Comparison of ENCODE assay signal across 3 cellular contexts in genomic region chr12:108369736-108370396, GRCh38.
TF ChIP-seq lines count a peak whose summit lies in the region.

No MANE protein-coding gene starts in this region.

TF ChIP-seq in HepG2, 621 proteins besides CTCF, POLR2A, EP300 and RAD21 (continued from another document):
- TF ChIP-seq ZBTB39 (CRISPR knock-in tag; IDR thresholded peaks at IDR 0.05), result no peak

TF ChIP-seq in SK-N-SH, 30 proteins besides CTCF, POLR2A, EP300 and RAD21 (continued from another document and continues in another):
- TF ChIP-seq TAF1 (IDR thresholded peaks at IDR 0.05; ENCODE audit: borderline replicate concordance, low read depth, low read length) (no peak), GABPA (IDR thresholded peaks at IDR 0.05; ENCODE audit: low read depth) (no peak), CHD2 (IDR thresholded peaks at IDR 0.05; ENCODE audit: low read length, partially characterized antibody) (peak; percentile 62), RFX5 (IDR thresholded peaks at IDR 0.05; ENCODE audit: low read length) (no peak; the same call in 1 of the 2 replicates), NRF1 (IDR thresholded peaks at IDR 0.05; ENCODE audit: low read depth, low read length) (no peak), IRF3 (IDR thresholded peaks at IDR 0.05; ENCODE audit: low read depth, low read length) (no peak), YY1 (IDR thresholded peaks at IDR 0.05; ENCODE audit: low read depth) (no peak), TCF12 (IDR thresholded peaks at IDR 0.05) (peak; percentile 72), SIN3A (IDR thresholded peaks at IDR 0.05; ENCODE audit: borderline replicate concordance, low read depth, low read length) (no peak), POLR2AphosphoS5 (IDR thresholded peaks at IDR 0.05; ENCODE audit: low read depth, low read length) (no peak), MAX (IDR thresholded peaks at IDR 0.05; ENCODE audit: low read depth) (no peak), EZH2phosphoT487 (IDR thresholded peaks at IDR 0.05; ENCODE audit: borderline replicate concordance, low read depth) (no peak), PBX3 (IDR thresholded peaks at IDR 0.05) (no peak; the same call in 1 of the 2 replicates), RCOR1 (IDR thresholded peaks at IDR 0.05; ENCODE audit: low read length) (peak; percentile 89; the same call in 1 of the 2 replicates), USF2 (IDR thresholded peaks at IDR 0.05; ENCODE audit: borderline replicate concordance, low read depth, low read length) (no peak), GATA2 (CRISPR knock-in tag; IDR thresholded peaks at IDR 0.05) (peak; percentile 92), ZBTB33 (IDR thresholded peaks at IDR 0.05; ENCODE audit: borderline replicate concordance, low read depth) (no peak), RXRA (IDR thresholded peaks at IDR 0.05; ENCODE audit: borderline replicate concordance, low read depth) (no peak), JUND (IDR thresholded peaks at IDR 0.05) (no peak), TEAD4 (IDR thresholded peaks at IDR 0.05; ENCODE audit: borderline replicate concordance, insufficient read depth) (no peak), REST (IDR thresholded peaks at IDR 0.05; ENCODE audit: low read depth, low read length) (no peak), FOXJ3 (CRISPR knock-in tag; IDR thresholded peaks at IDR 0.05) (peak; percentile 87), FOSL2 (IDR thresholded peaks at IDR 0.05; ENCODE audit: borderline replicate concordance, low read depth) (no peak)

TF ChIP-seq in WTC11, 78 proteins besides CTCF, POLR2A, EP300 and RAD21:
- TF ChIP-seq ZBTB43 (CRISPR knock-in tag; IDR thresholded peaks at IDR 0.05), result no peak
